1 cellular context compared by ENCODE assay signal in genomic region chr1:182211364-182211763, GRCh38.
TF ChIP-seq lines count a peak whose summit lies in the region.

No MANE protein-coding gene starts in this region.

TF ChIP-seq in GM23338, 12 proteins besides CTCF, POLR2A, EP300 and RAD21 (continued from another document):
- no peak for TF ChIP-seq ZNF462 (CRISPR knock-in tag; IDR thresholded peaks at IDR 0.05)
